ENCODE assay signal across 26 cellular contexts in the genomic region with DNA sequence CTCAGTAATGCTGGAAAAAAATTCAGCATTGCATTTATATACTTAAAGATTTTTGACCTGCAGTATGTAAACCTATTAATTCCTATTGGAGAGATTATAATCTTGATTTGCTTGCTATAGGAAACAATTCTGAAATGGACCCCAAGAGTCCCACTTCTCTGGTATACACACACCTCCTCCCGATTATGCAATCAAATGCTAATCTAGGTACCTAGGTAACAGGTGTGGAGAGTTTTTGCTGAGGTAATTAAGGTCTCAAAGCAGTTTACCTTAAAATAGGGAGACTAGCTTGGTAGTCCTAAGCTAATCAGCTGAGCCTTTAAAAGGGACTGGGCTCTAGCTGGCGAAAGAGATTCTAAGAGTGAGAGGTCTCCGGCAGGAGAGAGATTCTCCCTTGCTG. TPM values are rescaled to one million over a fixed set of nuclear protein-coding genes. Genes with fewer than 3 reads are reported as not detected.
A peak's percentile ranks its signal among the peaks of the same experiment; 100 is the strongest.
DNase-seq lines count a peak whose midpoint lies in the region; ATAC-seq, FAIRE-seq and TF ChIP-seq lines count a peak whose summit lies in the region.
"Had no signal": no experiment of that assay in that cellular context is flagged by ENCODE, and none has a peak within 500 bp of the region (broad histone marks: within the 10 kb centered on the region; RNA-seq: fewer than 3 reads in every experiment).

No MANE protein-coding gene starts in this region.

- H3K9ac ChIP-seq in HepG2 (ENCODE audit: insufficient read depth, low read depth, low read length) (no peak overlapping the region), H1 (replicated peaks in 1 of 4; ENCODE audit: extremely low read depth in 1 of 4, low read depth in 3 of 4, low read length in 3 of 4) (no peak overlapping the region)
- H3K9ac ChIP-seq: BLaER1 treated with 17β-estradiol and CSF1 and Interleukin-3, amounts not matched to agents 10 nM and 100 nM had no signal

- no peak for TF ChIP-seq CTCF in HepG2 (CRISPR knock-in tag; IDR thresholded peaks at IDR 0.05)
- TF ChIP-seq CTCF in right lobe of liver (IDR thresholded peaks at IDR 0.05): no peak
- TF ChIP-seq CTCF in H1 (IDR thresholded peaks at IDR 0.05; ENCODE audit: control extremely low read depth in 1 of 3, insufficient read depth in 1 of 3, low read depth in 1 of 3, low read length in 3 of 3): no peak
- no peak for TF ChIP-seq CTCF in progenitor cell of endocrine pancreas (IDR thresholded peaks at IDR 0.05; ENCODE audit: unreplicated experiment)

- ATAC-seq in HepG2 (no peak), right lobe of liver (no peak)
- ATAC-seq: A549; CD8-positive, alpha-beta T cell; GM12878 had no signal

- no peak overlapping the region for H3K56ac ChIP-seq in H1 (replicated peaks; ENCODE audit: insufficient read length, low read depth, low read length)

- H3K27me3 ChIP-seq in HepG2 (ENCODE audit: control insufficient read depth in 1 of 2, insufficient read depth in 2 of 2, low read length in 2 of 2) (no peaks in the 10 kb centered on the region), right lobe of liver (no peaks in the 10 kb centered on the region), H1 (replicated peaks in 1 of 4; ENCODE audit: control insufficient read depth in 3 of 4, extremely low read depth in 1 of 4, insufficient read depth in 3 of 4, low read length in 3 of 4) (no peaks in the 10 kb centered on the region)
- H3K27me3 ChIP-seq: BLaER1 treated with 17β-estradiol and CSF1 and Interleukin-3, amounts not matched to agents 10 nM and 100 nM had no signal

- in situ Hi-C loops in HepG2 (cut with HindIII; ENCODE audit: extremely low pct_ligation_motif_present, low pct_unique_long_range_greater_than_20kb): loop anchor here (25.0 kb wide), 1 partner anchor 904 kb away; no protein-coding TSS in a partner anchor

- H4K20me1 ChIP-seq in HepG2 (ENCODE audit: insufficient read depth, low read length) (no peaks in the 10 kb centered on the region), H1 (replicated peaks in 1 of 2; ENCODE audit: control insufficient read depth in 1 of 2, insufficient read depth in 2 of 2, low read length in 2 of 2) (no peaks in the 10 kb centered on the region)
- H4K20me1 ChIP-seq: BLaER1 treated with 17β-estradiol and CSF1 and Interleukin-3, amounts not matched to agents 10 nM and 100 nM had no signal

- no peak overlapping the region for H3K4ac ChIP-seq in H1 (replicated peaks; ENCODE audit: insufficient read length, low read depth, low read length)

- H3K4me3 ChIP-seq in HepG2 (replicated peaks in 1 of 3; ENCODE audit: insufficient read depth in 1 of 3, low read depth in 2 of 3, low read length in 3 of 3) (no peak overlapping the region), right lobe of liver (no peak overlapping the region), H1 (ENCODE audit: extremely low read depth in 1 of 4, insufficient read depth in 2 of 4, low read depth in 3 of 4, low read length in 4 of 4) (no peak overlapping the region)
- H3K4me3 ChIP-seq: A549; BLaER1 treated with 17β-estradiol and CSF1 and Interleukin-3, amounts not matched to agents 10 nM and 100 nM; GM12878 had no signal

- TF ChIP-seq RAD21 in HepG2 (CRISPR knock-in tag; IDR thresholded peaks at IDR 0.05) (no peak), H1 (IDR thresholded peaks at IDR 0.05 in 1 of 2, conservative IDR thresholded peaks at IDR 0.05 in 1 of 2; ENCODE audit: low read depth in 2 of 2, low read length in 2 of 2) (no peak)

- no peak overlapping the region for H2BK15ac ChIP-seq in H1 (ENCODE audit: low read length)

- peaks cover 1% of the 10 kb centered on the region for H3K36me3 Mint-ChIP-seq in progenitor cell of endocrine pancreas (ENCODE audit: insufficient read depth)

- intact Hi-C loops in HepG2 (cut with micrococcal nuclease; ENCODE audit: unreplicated experiment): no loop called here
- intact Hi-C loops in right lobe of liver (cut with DNase I): no loop called here

- H2AFZ ChIP-seq in HepG2 (ENCODE audit: low read length): no peak overlapping the region
- H2AFZ ChIP-seq in H1 (ENCODE audit: low read length): no peak overlapping the region

- DNase-seq in HepG2 (ENCODE audit: low spot score) (no peak), right lobe of liver (no peak), NCI-H69 (lab: John Stamatoyannopoulos, UW) (peak; percentile 20), H1 (ENCODE audit: low read depth in 1 of 2, low spot score in 2 of 2) (no peak), progenitor cell of endocrine pancreas (ENCODE audit: low spot score, unreplicated experiment) (no peak), COR-L47 (lab: John Stamatoyannopoulos, UW) (no peak), DMS53 treated with DMSO at 0.1 percent for 48 hours (lab: John Stamatoyannopoulos, UW; ENCODE audit: unreplicated experiment) (no peak)
- DNase-seq in effector CD8-positive, alpha-beta T cell (lab: John Stamatoyannopoulos, UW): no peak
- DNase-seq: AML-193; Caco-2; Calu3; CD4-positive, alpha-beta T cell; CD8-positive, alpha-beta T cell; DMS79; DND-41; EL; GDM1 had no signal

- H3K18ac ChIP-seq in H1 (ENCODE audit: extremely low read depth, low read length): no peak overlapping the region

- peaks cover 13% of the 10 kb centered on the region for H3K4me1 Mint-ChIP-seq in progenitor cell of endocrine pancreas (ENCODE audit: low read depth)
- H3K4me1 Mint-ChIP-seq: B cell had no signal

- H3K4me2 ChIP-seq in HepG2 (ENCODE audit: low read depth, low read length): no peak overlapping the region
- no peak overlapping the region for H3K4me2 ChIP-seq in H1 (ENCODE audit: insufficient read depth in 1 of 2, low read depth in 2 of 2, low read length in 2 of 2)
- H3K4me2 ChIP-seq: A549; BLaER1 treated with 17β-estradiol and CSF1 and Interleukin-3, amounts not matched to agents 10 nM and 100 nM had no signal

- H3K27ac Mint-ChIP-seq in progenitor cell of endocrine pancreas: peak overlapping the region; percentile 45
- H3K27ac Mint-ChIP-seq: B cell; CD4-positive, alpha-beta T cell; CD8-positive, alpha-beta T cell had no signal

- H2BK20ac ChIP-seq in H1 (ENCODE audit: low read length): no peak overlapping the region

- no peak overlapping the region for H4K5ac ChIP-seq in H1 (ENCODE audit: insufficient read length, low read depth, low read length)

- no peaks in the 10 kb centered on the region for H3K4me1 ChIP-seq in HepG2 (ENCODE audit: insufficient read depth, low read length)
- peaks cover 0 to 11% (median 5%) of the 10 kb centered on the region in 4 donors for H3K4me1 ChIP-seq in right lobe of liver
- peaks cover 0 to 9% (median 5%) of the 10 kb centered on the region in 4 experiments; a peak in 4 of 7 replicates for H3K4me1 ChIP-seq in H1 (replicated peaks in 1 of 4; ENCODE audit: control insufficient read depth in 3 of 4, insufficient read depth in 4 of 4, low read length in 3 of 4)
- H3K4me1 ChIP-seq: A549, Caco-2 had no signal

- H2BK5ac ChIP-seq in H1 (ENCODE audit: low read depth, low read length): no peak overlapping the region

- 96% methylated on average over 3 of the region's 3 CpGs for WGBS in HepG2 (ENCODE audit: low lambda C conversion rate)
- WGBS in right lobe of liver (ENCODE audit: insufficient coverage, low coverage, low lambda C conversion rate, missing lambda C conversion rate): 78% methylated on average over 1 of the region's 3 CpGs
- WGBS in H1 (ENCODE audit: extremely low coverage in 1 of 2, insufficient coverage in 1 of 2, insufficient read length in 1 of 2, insufficient replicate concordance in 2 of 2, low coverage in 1 of 2, low lambda C conversion rate in 2 of 2, missing lambda C conversion rate in 1 of 2), 2 experiments: 77% methylated on average over 3 of the region's 3 CpGs; no CpG with 5 or more reads in 1 of the 2 experiments

- H3K23me2 ChIP-seq in H1 (ENCODE audit: low read depth, low read length): no peaks in the 10 kb centered on the region

- no peak overlapping the region for H3K23ac ChIP-seq in H1 (ENCODE audit: insufficient read length)

- no peaks in the 10 kb centered on the region for H3K9me3 ChIP-seq in HepG2 (ENCODE audit: low read length)
- no peaks in the 10 kb centered on the region for H3K9me3 ChIP-seq in right lobe of liver
- H3K9me3 ChIP-seq in H1 (ENCODE audit: insufficient read depth in 2 of 2, low read depth in 1 of 2, low read length in 1 of 2): no peaks in the 10 kb centered on the region
- H3K9me3 ChIP-seq: A549; BLaER1 treated with 17β-estradiol and CSF1 and Interleukin-3, amounts not matched to agents 10 nM and 100 nM; Caco-2 had no signal

- no peak overlapping the region for H3K4me3 Mint-ChIP-seq in progenitor cell of endocrine pancreas (ENCODE audit: low read depth)
- H3K4me3 Mint-ChIP-seq: B cell; CD4-positive, alpha-beta T cell; CD8-positive, alpha-beta T cell had no signal

- no peak overlapping the region for H3K14ac ChIP-seq in H1 (ENCODE audit: insufficient read length)

- peaks cover 2 to 11% of the 10 kb centered on the region in 2 experiments; a peak in 1 of 5 replicates for H3K36me3 ChIP-seq in HepG2 (replicated peaks in 1 of 2; ENCODE audit: control insufficient read depth in 1 of 2, insufficient read depth in 2 of 2, low read length in 2 of 2)
- H3K36me3 ChIP-seq in right lobe of liver: no peaks in the 10 kb centered on the region
- H3K36me3 ChIP-seq in H1 (ENCODE audit: control insufficient read depth in 2 of 4, insufficient read depth in 4 of 4, low read length in 3 of 4): peaks cover 0 to 4% (median 0%) of the 10 kb centered on the region in 4 experiments; a peak in 2 of 8 replicates

- H4K91ac ChIP-seq in H1 (replicated peaks; ENCODE audit: insufficient read length, low read length): no peak overlapping the region

- H3K27ac ChIP-seq in HepG2 (ENCODE audit: extremely low read length, insufficient read depth, low read length) (no peak overlapping the region), right lobe of liver (no peak overlapping the region), H1 (ENCODE audit: low read depth, low read length) (no peak overlapping the region)
- H3K27ac ChIP-seq: 22Rv1; A549; BLaER1 treated with 17β-estradiol and CSF1 and Interleukin-3, amounts not matched to agents 10 nM and 100 nM; C4-2B had no signal

- no peaks in the 10 kb centered on the region for H3K9me3 Mint-ChIP-seq in progenitor cell of endocrine pancreas (ENCODE audit: low read depth)
- H3K9me3 Mint-ChIP-seq: CD4-positive, alpha-beta T cell; CD8-positive, alpha-beta T cell had no signal

- H3K27me3 Mint-ChIP-seq in progenitor cell of endocrine pancreas: no peaks in the 10 kb centered on the region
- H3K27me3 Mint-ChIP-seq: B cell; CD4-positive, alpha-beta T cell had no signal

- no peak overlapping the region for H4K8ac ChIP-seq in H1 (ENCODE audit: extremely low read depth, insufficient read depth, low read length)

- CTCF ChIA-PET in HepG2 (lab: Yijun Ruan, JAX; ENCODE audit: low intra/inter-chr PET ratio, low total read pairs): no interaction called here
- CTCF ChIA-PET in H1 (lab: Charles Lee; ENCODE audit: partially characterized antibody): interaction anchor here (1.8 to 3.3 kb wide), 2 partner anchors 9 to 19 kb away, joined by 10 to 22 read pairs; no protein-coding TSS in a partner anchor

- H2BK120ac ChIP-seq in H1 (replicated peaks; ENCODE audit: low read depth, low read length): no peak overlapping the region

- H3K79me2 ChIP-seq in HepG2 (ENCODE audit: insufficient read depth, low read length) (no peaks in the 10 kb centered on the region), H1 (ENCODE audit: control insufficient read depth in 1 of 2, insufficient read depth in 2 of 2, low read length in 2 of 2) (no peaks in the 10 kb centered on the region)

- TF ChIP-seq EP300 in HepG2 (IDR thresholded peaks at IDR 0.05; ENCODE audit: low read depth in 2 of 2, low read length in 2 of 2) (no peak), HepG2 (CRISPR knock-in tag; IDR thresholded peaks at IDR 0.05; ENCODE audit: borderline replicate concordance) (no peak), H1 (IDR thresholded peaks at IDR 0.05; ENCODE audit: borderline replicate concordance in 1 of 2, low read depth in 2 of 2, low read length in 2 of 2) (no peak)

- H2BK12ac ChIP-seq in H1 (ENCODE audit: low read depth, low read length): no peak overlapping the region

- FAIRE-seq in HepG2 (lab: Jason Lieb, UNC) (no peak), H1 (lab: Jason Lieb, UNC) (peak; percentile 28)
- FAIRE-seq: A549, D721Med, GM12878, GM12892, GM18507 had no signal

- TF ChIP-seq POLR2A in HepG2 (IDR thresholded peaks at IDR 0.05; ENCODE audit: insufficient read depth in 1 of 2, low read depth in 2 of 2, low read length in 2 of 2): no peak
- TF ChIP-seq POLR2A in right lobe of liver (IDR thresholded peaks at IDR 0.05): no peak
- TF ChIP-seq POLR2A in H1 (IDR thresholded peaks at IDR 0.05; ENCODE audit: control extremely low read depth in 1 of 2, low read depth in 2 of 2, low read length in 2 of 2): no peak

- POLR2A ChIA-PET in HepG2 (lab: Yijun Ruan, JAX): no interaction called here
- POLR2A ChIA-PET in H1 (lab: Charles Lee; ENCODE audit: partially characterized antibody): interaction anchor here (1.0 kb wide), 1 partner anchor 22 kb away, joined by 3 read pairs; the partner anchor contains the start of gene ISOC1

- no TSS peak for BruUV-seq in HepG2 (replicated peaks; lab: Mats Ljungman, UMichigan)

- H3K79me1 ChIP-seq in H1 (ENCODE audit: low read depth, low read length): no peaks in the 10 kb centered on the region

- H2AK5ac ChIP-seq in H1 (ENCODE audit: low read depth, low read length): no peak overlapping the region

RNA-seq across cellular contexts. Expression of gene ISOC1, which starts 22.2 kb away (rescaled TPM):
- total RNA-seq in HepG2 (2016; rRNA removed; fragmentation: Illumina TruSeq; extraction: Trizol): 51.3 and 65.0 TPM in 2 replicates
- total RNA-seq in HepG2 (2016; cell fraction: cytosol; rRNA removed; fragmentation: Illumina TruSeq; extraction: Trizol; ENCODE audit: low read depth): 15.5 and 15.7 TPM in 2 replicates
- total RNA-seq in HepG2 (2016; cell fraction: insoluble cytoplasmic fraction; rRNA removed; fragmentation: Illumina TruSeq; extraction: Trizol): 51.7 and 63.3 TPM in 2 replicates
- total RNA-seq in HepG2 (2016; cell fraction: membrane; rRNA removed; fragmentation: Illumina TruSeq; extraction: Trizol): 27.2 and 27.5 TPM in 2 replicates
- total RNA-seq in HepG2 (2016; cell fraction: nucleus; rRNA removed; fragmentation: Illumina TruSeq; extraction: Trizol): 35.1 and 38.5 TPM in 2 replicates
- polyA plus RNA-seq in HepG2 (2011; rRNA removed): 22.1 and 25.7 TPM in 2 replicates
- 16.8 and 22.5 TPM in 2 replicates for polyA plus RNA-seq in HepG2 (2011; cell fraction: cytosol; rRNA removed)
- polyA plus RNA-seq in HepG2 (2011; cell fraction: nucleus; rRNA removed): 11.6 and 11.8 TPM in 2 replicates
- polyA plus RNA-seq in HepG2 (2012): 22.3 and 26.6 TPM in 2 replicates
- polyA plus RNA-seq in HepG2 (2016; cell fraction: cytosol; fragmentation: Illumina TruSeq; extraction: Trizol; ENCODE audit: low read depth): 6.3 and 8.5 TPM in 2 replicates
- 89.1 and 90.6 TPM in 2 replicates for polyA plus RNA-seq in HepG2 (2016; cell fraction: insoluble cytoplasmic fraction; fragmentation: Illumina TruSeq; extraction: Trizol; ENCODE audit: low read depth)
- 21.1 and 21.2 TPM in 2 replicates for polyA plus RNA-seq in HepG2 (2016; cell fraction: membrane; fragmentation: Illumina TruSeq; extraction: Trizol; ENCODE audit: low read depth)
- 52.9 and 62.0 TPM in 2 replicates for polyA plus RNA-seq in HepG2 (2016; cell fraction: nucleus; fragmentation: Illumina TruSeq; extraction: Trizol; ENCODE audit: insufficient read depth, low read depth)
- 30.2 and 33.7 TPM in 2 replicates for polyA minus RNA-seq in HepG2 (2011; rRNA and poly(A)+ RNA removed; ENCODE audit: low replicate concordance)
- polyA minus RNA-seq in HepG2 (2011; cell fraction: cytosol; rRNA and poly(A)+ RNA removed): 20.3 and 24.0 TPM in 2 replicates
- polyA minus RNA-seq in HepG2 (2011; cell fraction: nucleus; rRNA and poly(A)+ RNA removed): 37.9 and 43.9 TPM in 2 replicates
- 10 to 100 TPM; 32.2 to 52.8 (median 44.4) TPM for total RNA-seq in right lobe of liver
- total RNA-seq in H1 (2021; fragmentation: NEBNext Ultra II Directional; extraction: Animal tissue kit (Norgen Biotek cat#: 25700)): 27.7 and 30.3 TPM in 2 replicates
- 32.0 and 34.9 TPM in 2 replicates for polyA plus RNA-seq in H1 (2011; rRNA removed)
- 34.1 TPM for polyA plus RNA-seq in H1 (2011; cell fraction: cytosol; rRNA removed)
- polyA plus RNA-seq in H1 (2011; cell fraction: nucleus; rRNA removed): 25.5 TPM
- 22.6 to 30.8 TPM (median 24.0 TPM) in 4 replicates for polyA plus RNA-seq in H1 (2012, experiment 1 of 2)
- 15.3 TPM for polyA plus RNA-seq in H1 (2012, experiment 2 of 2)
- 11.2 TPM for polyA plus RNA-seq in H1 (2013, experiment 1 of 2)
- polyA plus RNA-seq in H1 (2013, experiment 2 of 2): 11.9 TPM
- polyA minus RNA-seq in H1 (2011; rRNA and poly(A)+ RNA removed): 19.9 and 23.4 TPM in 2 replicates
- 13.7 TPM for polyA minus RNA-seq in H1 (2011; cell fraction: cytosol; rRNA and poly(A)+ RNA removed)
- polyA minus RNA-seq in H1 (2011; cell fraction: nucleus; rRNA and poly(A)+ RNA removed): 14.0 TPM
- total RNA-seq in progenitor cell of endocrine pancreas: 29.4 and 31.5 TPM in 2 replicates

Comparison
In these comparisons a context has a peak if more than half of its experiments do, and no peak if none do; other contexts are left out.
1. Of the 41 proteins assayed by ChIP-seq in both HepG2 and H1: peak only in HepG2: none; only in H1: none; in both: CEBPB; in neither: 40.